8 cellular contexts compared by ENCODE assay signal in genomic region chr19:36687214-36688056, GRCh38. TPM values are rescaled to one million over a fixed set of nuclear protein-coding genes. Genes with fewer than 3 reads are reported as not detected.
DNase-seq lines count a peak whose midpoint lies in the region; ATAC-seq, FAIRE-seq and TF ChIP-seq lines count a peak whose summit lies in the region.

Gene ZNF567 (plus strand): TSS chr19:36687612. CDS start chr19:36694868, 7,256 bp downstream.

- POLR2A ChIA-PET in CD8-positive, alpha-beta T cell (lab: Charles Lee), result interaction anchor here (0.7 to 2.1 kb wide), 5 partner anchors 21 to 198 kb away, joined by 3 to 12 read pairs (median 3); partner anchors contain the start of genes ZNF260, ZNF382, ZNF461 and ZNF566
- POLR2A ChIA-PET in H1 (lab: Charles Lee; ENCODE audit: partially characterized antibody), result interaction anchor here (0.6 to 2.3 kb wide), 12 partner anchors 15 to 198 kb away, joined by 3 to 10 read pairs (median 4); partner anchors contain the start of genes ZNF529, ZNF566 and ZNF850

- peaks cover 35% of the 10 kb centered on the region for H3K4me1 Mint-ChIP-seq in CD8-positive, alpha-beta T cell (ENCODE audit: low read depth)
- H3K4me1 Mint-ChIP-seq in memory B cell, result peaks cover 19% of the 10 kb centered on the region

- no peaks in the 10 kb centered on the region for H3K9me3 ChIP-seq in CD8-positive, alpha-beta T cell (ENCODE audit: low read length)
- peaks cover 0 to 7% of the 10 kb centered on the region in 2 experiments; a peak in 3 of 4 replicates for H3K9me3 ChIP-seq in H1 (ENCODE audit: insufficient read depth in 2 of 2, low read depth in 1 of 2, low read length in 1 of 2)

- H3K56ac ChIP-seq in H1 (replicated peaks; ENCODE audit: insufficient read length, low read depth, low read length), result peak within 1 kb of the TSS; percentile 94

- peak; percentile 91 to 99 (median 98) for DNase-seq in CD8-positive, alpha-beta T cell
- DNase-seq in HPDE6-E6E7 (ENCODE audit: extremely low spot score) (peak; percentile 98), H1 (ENCODE audit: low read depth in 1 of 2, low spot score in 2 of 2) (peak; percentile 85 to 99), memory B cell (ENCODE audit: low spot score in 2 of 2) (peak; percentile 91 to 94)
- peak; percentile 28 for DNase-seq in NK-92 treated with Interleukin-12 subunit alpha and Interleukin-12 subunit beta, amount 100 ng/mL, for 24 hours (lab: John Stamatoyannopoulos, UW)
- peak; percentile 95 to 99 (median 96) for DNase-seq in activated CD8-positive, alpha-beta memory T cell treated with anti-CD3 and anti-CD28 coated beads for 48 hours (ENCODE audit: low read depth in 2 of 3, low spot score in 2 of 3)
- DNase-seq in stimulated activated CD8-positive, alpha-beta memory T cell treated with anti-CD3 and anti-CD28 coated beads, Interleukin-12 subunit alpha, Interleukin-12 subunit beta, amount 100 ng/mL, for 1 hour (ENCODE audit: low read depth), result peak; percentile 98

- peak within 1 kb of the TSS; percentile 73 for H2BK120ac ChIP-seq in H1 (replicated peaks; ENCODE audit: low read depth, low read length)

- H3K14ac ChIP-seq in H1 (ENCODE audit: insufficient read length), result no peak within 1 kb of the TSS

- TF ChIP-seq RAD21 in H1 (IDR thresholded peaks at IDR 0.05 in 1 of 2, conservative IDR thresholded peaks at IDR 0.05 in 1 of 2; ENCODE audit: low read depth in 2 of 2, low read length in 2 of 2), result no peak

- peaks cover 28% of the 10 kb centered on the region for H3K36me3 ChIP-seq in CD8-positive, alpha-beta T cell (ENCODE audit: insufficient read depth, low read length)
- peaks cover 7 to 34% (median 25%) of the 10 kb centered on the region in 4 experiments; a peak in 7 of 8 replicates for H3K36me3 ChIP-seq in H1 (ENCODE audit: control insufficient read depth in 2 of 4, insufficient read depth in 4 of 4, low read length in 3 of 4)

- H3K27me3 Mint-ChIP-seq in CD8-positive, alpha-beta T cell (ENCODE audit: low read depth), result no peaks in the 10 kb centered on the region
- H3K27me3 Mint-ChIP-seq in memory B cell, result no peaks in the 10 kb centered on the region

- H3K4me3 ChIP-seq in CD8-positive, alpha-beta T cell (ENCODE audit: low read depth, low read length), result peak within 1 kb of the TSS; percentile 87
- peak within 1 kb of the TSS; percentile 84 to 95 (median 92) for H3K4me3 ChIP-seq in H1 (ENCODE audit: extremely low read depth in 1 of 4, insufficient read depth in 2 of 4, low read depth in 3 of 4, low read length in 4 of 4)

- peak within 1 kb of the TSS; percentile 71 for H3K27ac ChIP-seq in CD8-positive, alpha-beta T cell (ENCODE audit: low read depth, low read length)
- H3K27ac ChIP-seq in H1 (ENCODE audit: low read depth, low read length), result peak within 1 kb of the TSS; percentile 87

- TF ChIP-seq EP300 in H1 (IDR thresholded peaks at IDR 0.05; ENCODE audit: borderline replicate concordance in 1 of 2, low read depth in 2 of 2, low read length in 2 of 2), result no peak

- peaks cover 10% of the 10 kb centered on the region for H3K23me2 ChIP-seq in H1 (ENCODE audit: low read depth, low read length)

- H2BK12ac ChIP-seq in H1 (ENCODE audit: low read depth, low read length), result 0 out of 2 replicates have a peak within 1 kb of the TSS, but pooled peaks have one; percentile 60

- peak; percentile 81 to 86 for TF ChIP-seq POLR2A in H1 (IDR thresholded peaks at IDR 0.05; ENCODE audit: control extremely low read depth in 1 of 2, low read depth in 2 of 2, low read length in 2 of 2)

- H4K20me1 ChIP-seq in H1 (replicated peaks in 1 of 2; ENCODE audit: control insufficient read depth in 1 of 2, insufficient read depth in 2 of 2, low read length in 2 of 2), result peaks cover 0 to 3% of the 10 kb centered on the region in 2 experiments

- H3K4me2 ChIP-seq in H1 (ENCODE audit: insufficient read depth in 1 of 2, low read depth in 2 of 2, low read length in 2 of 2), result peak within 1 kb of the TSS; percentile 93 to 98

- intact Hi-C loops in CD8-positive, alpha-beta T cell (cut with DNase I, micrococcal nuclease), result loop anchor here (1.0 to 10.0 kb wide), 23 partner anchors 21 to 1357 kb away; partner anchors contain the start of genes ZNF260 (in 2 of the 2), ZNF345 (in 2 of the 2), ZNF382 (in 2 of the 2) and ZNF420 (in 2 of the 2)

- H2AFZ ChIP-seq in H1 (ENCODE audit: low read length), result peak within 1 kb of the TSS; percentile 85

- H3K4me3 Mint-ChIP-seq in CD8-positive, alpha-beta T cell, result peak within 1 kb of the TSS; percentile 99
- peak within 1 kb of the TSS; percentile 97 for H3K4me3 Mint-ChIP-seq in memory B cell

- peak within 1 kb of the TSS; percentile 96 for H3K27ac Mint-ChIP-seq in CD8-positive, alpha-beta T cell
- H3K27ac Mint-ChIP-seq in memory B cell, result peak within 1 kb of the TSS; percentile 97

- FAIRE-seq in H1 (lab: Jason Lieb, UNC), result no peak

- peak within 1 kb of the TSS; percentile 34 for H4K91ac ChIP-seq in H1 (replicated peaks; ENCODE audit: insufficient read length, low read length)

- peak within 1 kb of the TSS; percentile 85 for H2BK5ac ChIP-seq in H1 (ENCODE audit: low read depth, low read length)

- TF ChIP-seq CTCF in CD8-positive, alpha-beta T cell (IDR thresholded peaks at IDR 0.05), result no peak
- no peak for TF ChIP-seq CTCF in H1 (IDR thresholded peaks at IDR 0.05; ENCODE audit: control extremely low read depth in 1 of 3, insufficient read depth in 1 of 3, low read depth in 1 of 3, low read length in 3 of 3)

- CTCF ChIA-PET in CD8-positive, alpha-beta T cell (lab: Charles Lee), result interaction anchor here (1.0 kb wide), 1 partner anchor 10 kb away, joined by 3 read pairs; no protein-coding TSS in a partner anchor
- CTCF ChIA-PET in H1 (lab: Charles Lee; ENCODE audit: partially characterized antibody), result interaction anchor here (0.6 to 1.4 kb wide), 2 partner anchors 10 to 1247 kb away, joined by 3 to 5 read pairs; no protein-coding TSS in a partner anchor

- H3K79me2 ChIP-seq in H1 (ENCODE audit: control insufficient read depth in 1 of 2, insufficient read depth in 2 of 2, low read length in 2 of 2), result peaks cover 5 to 38% of the 10 kb centered on the region in 2 experiments

- H3K4me1 ChIP-seq in CD8-positive, alpha-beta T cell (ENCODE audit: insufficient read depth, low read length), result peaks cover 18% of the 10 kb centered on the region
- H3K4me1 ChIP-seq in H1 (replicated peaks in 1 of 4; ENCODE audit: control insufficient read depth in 3 of 4, insufficient read depth in 4 of 4, low read length in 3 of 4), result no peaks in the 10 kb centered on the region; a peak in 3 of 7 replicates

- peaks cover 67% of the 10 kb centered on the region for H3K36me3 Mint-ChIP-seq in CD8-positive, alpha-beta T cell
- H3K36me3 Mint-ChIP-seq in memory B cell, result peaks cover 36% of the 10 kb centered on the region

- WGBS in H1 (ENCODE audit: extremely low coverage in 1 of 2, insufficient coverage in 1 of 2, insufficient read length in 1 of 2, insufficient replicate concordance in 2 of 2, low coverage in 1 of 2, low lambda C conversion rate in 2 of 2, missing lambda C conversion rate in 1 of 2), 2 experiments, result 1% methylated on average over 69 of the region's 69 CpGs; no CpG with 5 or more reads in 1 of the 2 experiments

- H3K79me1 ChIP-seq in H1 (ENCODE audit: low read depth, low read length), result no peaks in the 10 kb centered on the region

- H2BK20ac ChIP-seq in H1 (ENCODE audit: low read length), result no peak within 1 kb of the TSS

- no peaks in the 10 kb centered on the region for H3K27me3 ChIP-seq in CD8-positive, alpha-beta T cell (ENCODE audit: insufficient read depth, low read length)
- no peaks in the 10 kb centered on the region for H3K27me3 ChIP-seq in H1 (replicated peaks in 1 of 4; ENCODE audit: control insufficient read depth in 3 of 4, extremely low read depth in 1 of 4, insufficient read depth in 3 of 4, low read length in 3 of 4)

- peak within 1 kb of the TSS; percentile 60 for H3K18ac ChIP-seq in H1 (ENCODE audit: extremely low read depth, low read length)

- peaks cover 3% of the 10 kb centered on the region for H3K9me3 Mint-ChIP-seq in CD8-positive, alpha-beta T cell
- peaks cover 5% of the 10 kb centered on the region for H3K9me3 Mint-ChIP-seq in memory B cell

- H3K23ac ChIP-seq in H1 (ENCODE audit: insufficient read length), result no peak within 1 kb of the TSS

- H4K8ac ChIP-seq in H1 (ENCODE audit: extremely low read depth, insufficient read depth, low read length), result peak within 1 kb of the TSS; percentile 97

- no peak within 1 kb of the TSS for H3K4ac ChIP-seq in H1 (replicated peaks; ENCODE audit: insufficient read length, low read depth, low read length)

- ATAC-seq in CD8-positive, alpha-beta T cell, result peak; percentile 91
- ATAC-seq in GM19463 (IDR thresholded peaks at IDR 0.05; ENCODE audit: unreplicated experiment) (peak; percentile 91), memory B cell (ENCODE audit: low read depth) (peak; percentile 92)

- H2BK15ac ChIP-seq in H1 (ENCODE audit: low read length), result no peak within 1 kb of the TSS

- H3K9ac ChIP-seq in H1 (replicated peaks in 1 of 4; ENCODE audit: extremely low read depth in 1 of 4, low read depth in 3 of 4, low read length in 3 of 4), result peak within 1 kb of the TSS; percentile 52 to 94 (median 91)

- H4K5ac ChIP-seq in H1 (ENCODE audit: insufficient read length, low read depth, low read length), result peak within 1 kb of the TSS; percentile 97

- H2AK5ac ChIP-seq in H1 (ENCODE audit: low read depth, low read length), result peak within 1 kb of the TSS; percentile 53; the same call in 1 of the 2 replicates

TF ChIP-seq in H1, 55 proteins besides CTCF, POLR2A, EP300 and RAD21 (continues in another document):
- TF ChIP-seq HDAC2 (IDR thresholded peaks at IDR 0.05; ENCODE audit: borderline replicate concordance in 1 of 2, low read depth in 2 of 2, low read length in 2 of 2), result peak in 1 of 2 experiments; percentile 22; a peak in 1 of 4 replicates
- peak in 1 of 2 experiments; percentile 28; a peak in 1 of 4 replicates for TF ChIP-seq SIN3A (conservative IDR thresholded peaks at IDR 0.05 in 1 of 2, IDR thresholded peaks at IDR 0.05 in 1 of 2; ENCODE audit: low read depth in 1 of 2, low read length in 2 of 2)
- peak; percentile 96 for TF ChIP-seq PHF8 (conservative IDR thresholded peaks at IDR 0.05; ENCODE audit: low read depth, low read length)
- peak; percentile 56 for TF ChIP-seq TBP (IDR thresholded peaks at IDR 0.05; ENCODE audit: low read depth, low read length)
- no peak for TF ChIP-seq TCF12 (IDR thresholded peaks at IDR 0.05; ENCODE audit: low read depth, low read length)
- TF ChIP-seq SAP30 (IDR thresholded peaks at IDR 0.05; ENCODE audit: insufficient read depth, insufficient replicate concordance, low read length), result no peak
- TF ChIP-seq ASH2L (IDR thresholded peaks at IDR 0.05; ENCODE audit: low read length), result peak; percentile 18

RNA-seq across cellular contexts. Expression of gene ZNF567, which starts in this region (rescaled TPM):
- total RNA-seq in CD8-positive, alpha-beta T cell, result 10 to 100 TPM; 10.7 to 11.1 TPM
- total RNA-seq in H1 (2021; fragmentation: NEBNext Ultra II Directional; extraction: Animal tissue kit (Norgen Biotek cat#: 25700)), result 10.5 and 10.6 TPM in 2 replicates
- polyA plus RNA-seq in H1 (2011; rRNA removed), result 1.7 and 6.5 TPM in 2 replicates
- polyA plus RNA-seq in H1 (2011; cell fraction: cytosol; rRNA removed), result 5.8 TPM
- 3.5 TPM for polyA plus RNA-seq in H1 (2011; cell fraction: nucleus; rRNA removed)
- polyA plus RNA-seq in H1 (2012, experiment 1 of 2), result 6.1 to 7.6 TPM (median 6.2 TPM) in 4 replicates
- 0.75 TPM for polyA plus RNA-seq in H1 (2012, experiment 2 of 2)
- polyA plus RNA-seq in H1 (2013, experiment 1 of 2), result 10.3 TPM
- 9.9 TPM for polyA plus RNA-seq in H1 (2013, experiment 2 of 2)
- 9.5 and 11.7 TPM in 2 replicates for polyA minus RNA-seq in H1 (2011; rRNA and poly(A)+ RNA removed)
- polyA minus RNA-seq in H1 (2011; cell fraction: cytosol; rRNA and poly(A)+ RNA removed), result 6.7 TPM
- polyA minus RNA-seq in H1 (2011; cell fraction: nucleus; rRNA and poly(A)+ RNA removed), result 14.6 TPM

Comparison
In these comparisons a context has a peak if more than half of its experiments do, and no peak if none do; other contexts are left out.
1. Peak in every context shown above with its lines: DNase-seq, ATAC-seq, H3K4me3 ChIP-seq and H3K27ac ChIP-seq.
2. DNase-seq: peak in every context shown above with its lines; median percentile 98 in CD8-positive, alpha-beta T cell; 98 in HPDE6-E6E7; 98 in stimulated activated CD8-positive, alpha-beta memory T cell treated with anti-CD3 and anti-CD28 coated beads, Interleukin-12 subunit alpha, Interleukin-12 subunit beta, amount 100 ng/mL, for 1 hour; 96 in activated CD8-positive, alpha-beta memory T cell treated with anti-CD3 and anti-CD28 coated beads for 48 hours; 92 in memory B cell; 92 in H1; 28 in NK-92 treated with Interleukin-12 subunit alpha and Interleukin-12 subunit beta, amount 100 ng/mL, for 24 hours.